In the genomic region with DNA sequence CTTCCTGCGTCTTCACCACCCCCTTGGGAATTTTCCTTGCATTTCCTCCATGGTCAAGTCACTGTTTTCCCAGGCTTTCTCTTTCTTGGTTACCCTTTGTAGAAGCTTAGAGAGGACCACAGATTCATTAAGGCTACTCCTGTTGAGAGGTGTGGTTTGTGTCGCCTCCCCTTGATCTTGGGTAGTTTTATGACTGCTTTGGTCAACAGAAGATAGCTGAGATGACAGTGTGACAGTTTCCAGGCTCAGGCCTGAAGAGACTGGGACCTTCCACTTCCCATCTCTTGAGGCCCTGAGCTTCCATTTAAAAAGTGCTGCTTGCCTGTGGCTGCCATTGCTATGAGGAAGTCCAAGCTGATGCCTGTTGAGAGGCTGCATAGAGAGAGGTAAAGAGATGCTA, we compare ENCODE assay signal across 20 cellular contexts. TPM values are rescaled to one million over a fixed set of nuclear protein-coding genes. Genes with fewer than 3 reads are reported as not detected.
A peak's percentile ranks its signal among the peaks of the same experiment; 100 is the strongest.
DNase-seq lines count a peak whose midpoint lies in the region; ATAC-seq, FAIRE-seq and TF ChIP-seq lines count a peak whose summit lies in the region.
"Had no signal": no experiment of that assay in that cellular context is flagged by ENCODE, and none has a peak within 500 bp of the region (broad histone marks: within the 10 kb centered on the region; RNA-seq: fewer than 3 reads in every experiment).

No MANE protein-coding gene starts in this region.

- H4K20me1 ChIP-seq in H9 (ENCODE audit: control insufficient read depth, insufficient read depth, insufficient read length): no peaks in the 10 kb centered on the region
- H4K20me1 ChIP-seq in K562 (replicated peaks; ENCODE audit: control insufficient read depth, insufficient read depth, low read length): no peaks in the 10 kb centered on the region
- no peaks in the 10 kb centered on the region for H4K20me1 ChIP-seq in endothelial cell of umbilical vein (replicated peaks; ENCODE audit: control insufficient read depth, extremely low read depth, insufficient read depth, low read length)

- dilution Hi-C loops in endothelial cell of umbilical vein (cut with MboI; ENCODE audit: extremely low pct_ligation_motif_present, low sequenced_read_pairs): no loop called here

- no peak overlapping the region for H4K5ac ChIP-seq in H9 (ENCODE audit: insufficient read length, low read depth, low read length)

- no peak overlapping the region for H2BK120ac ChIP-seq in H9 (ENCODE audit: low read depth, low read length, poor library complexity, severe bottlenecking)

- no peak overlapping the region for H4K8ac ChIP-seq in H9 (replicated peaks; ENCODE audit: insufficient read length, low read depth, low read length)

- no peak overlapping the region for H3K23ac ChIP-seq in H9 (ENCODE audit: insufficient read length, low read depth, low read length)

- H3K4me3 ChIP-seq in K562: no peak overlapping the region
- no peak overlapping the region for H3K4me3 ChIP-seq in endothelial cell of umbilical vein (replicated peaks in 1 of 3; ENCODE audit: insufficient read depth in 1 of 3, low read depth in 1 of 3, low read length in 3 of 3)
- H3K4me3 ChIP-seq: GM12878, GM23338 had no signal

- H2BK5ac ChIP-seq in H9 (ENCODE audit: insufficient read length, low read length): no peak overlapping the region

- intact Hi-C loops in K562 (cut with micrococcal nuclease): no loop called here
- intact Hi-C loops in endothelial cell of umbilical vein (cut with micrococcal nuclease): no loop called here

- no peak overlapping the region; a peak in 1 of 5 replicates for H3K4me3 Mint-ChIP-seq in H9
- H3K4me3 Mint-ChIP-seq: CD4-positive, alpha-beta memory T cell; GM23338 had no signal

- in situ Hi-C loops in K562 (cut with MboI): no loop called here

- no peak overlapping the region for H3T11ph ChIP-seq in H9 (ENCODE audit: low read length)

- no peak overlapping the region for H3K4me2 ChIP-seq in H9 (ENCODE audit: insufficient read depth, insufficient read length, low read length)
- H3K4me2 ChIP-seq in K562 (ENCODE audit: insufficient read depth, low read length): no peak overlapping the region
- H3K4me2 ChIP-seq in endothelial cell of umbilical vein (ENCODE audit: insufficient read depth, low read length): no peak overlapping the region
- H3K4me2 ChIP-seq: GM23338 had no signal

- TF ChIP-seq EP300 in K562 (IDR thresholded peaks at IDR 0.05; ENCODE audit: low read length): no peak

- H3K27me3 ChIP-seq in H9 (ENCODE audit: insufficient read depth, low read length) (peaks cover 3% of the 10 kb centered on the region; the same call in 1 of the 2 replicates), K562 (ENCODE audit: control insufficient read depth in 2 of 2, insufficient read depth in 2 of 2, low read length in 2 of 2) (peaks cover 26 to 31% of the 10 kb centered on the region in 2 experiments), endothelial cell of umbilical vein (ENCODE audit: control insufficient read depth in 2 of 2, insufficient read depth in 2 of 2, low read length in 2 of 2) (peaks cover 43 to 46% of the 10 kb centered on the region in 2 experiments)

- H3K27me3 Mint-ChIP-seq in H9 (ENCODE audit: low read depth): peaks cover 12% of the 10 kb centered on the region

- no peaks in the 10 kb centered on the region for H3K36me3 ChIP-seq in K562 (ENCODE audit: control insufficient read depth, insufficient read depth, low read length)
- no peaks in the 10 kb centered on the region for H3K36me3 ChIP-seq in endothelial cell of umbilical vein (ENCODE audit: control insufficient read depth in 2 of 2, extremely low read depth in 1 of 2, insufficient read depth in 2 of 2, low read length in 2 of 2)

- H3K9me3 ChIP-seq in H9 (ENCODE audit: control insufficient read depth, low read depth, low read length) (no peaks in the 10 kb centered on the region), K562 (replicated peaks; ENCODE audit: control insufficient read depth, insufficient read depth, low read depth, low read length) (no peaks in the 10 kb centered on the region), endothelial cell of umbilical vein (replicated peaks; ENCODE audit: control insufficient read depth, insufficient read depth, low read length) (no peaks in the 10 kb centered on the region)

- H3K9ac ChIP-seq in H9 (ENCODE audit: extremely low read depth, insufficient read length, low read length) (no peak overlapping the region), K562 (ENCODE audit: insufficient read depth in 1 of 2, low read depth in 2 of 2, low read length in 2 of 2) (no peak overlapping the region), endothelial cell of umbilical vein (replicated peaks; ENCODE audit: extremely low read depth, insufficient read depth, low read length) (no peak overlapping the region)

- H3K9me1 ChIP-seq in K562 (ENCODE audit: control insufficient read depth, insufficient read depth, low read length): no peaks in the 10 kb centered on the region
- H3K9me1 ChIP-seq in endothelial cell of umbilical vein (replicated peaks; ENCODE audit: control insufficient read depth, extremely low read depth, insufficient read depth, low read length): no peaks in the 10 kb centered on the region

- no peak overlapping the region for H4K91ac ChIP-seq in H9 (ENCODE audit: insufficient read length, low read depth, low read length)

- H3K23me2 ChIP-seq in H9 (ENCODE audit: insufficient read length, low read depth, low read length, poor library complexity, severe bottlenecking): peaks cover 8% of the 10 kb centered on the region

- H3K14ac ChIP-seq in H9 (ENCODE audit: insufficient read depth, low read length): no peak overlapping the region

- BruUV-seq in K562 (replicated peaks; lab: Mats Ljungman, UMichigan) (no TSS peak), endothelial cell of umbilical vein (replicated peaks; lab: Mats Ljungman, UMichigan) (no TSS peak)

- DNase-seq in H9: no peak
- DNase-seq in K562 (ENCODE audit: extremely low read depth in 1 of 4, low spot score in 3 of 4): no peak
- no peak for DNase-seq in endothelial cell of umbilical vein (ENCODE audit: low read depth, low spot score)
- no peak for DNase-seq in hypothalamus (lab: John Stamatoyannopoulos, UW)
- no peak for DNase-seq in activated CD4-positive, alpha-beta T cell treated with anti-CD3 and anti-CD28 coated beads for 48 hours
- DNase-seq: C1 segment of cervical spinal cord; CD4-positive, alpha-beta memory T cell; COR-L47; DMS153; DND-41; GDM1; HCEC 1CT had no signal

- H3K18ac ChIP-seq in H9 (ENCODE audit: insufficient read length, low read depth, low read length): no peak overlapping the region

- no peak overlapping the region for H3K56ac ChIP-seq in H9 (ENCODE audit: insufficient read length, low read depth, low read length)

- no peak overlapping the region for H2BK15ac ChIP-seq in H9 (ENCODE audit: low read depth, low read length)

- H3K4ac ChIP-seq in H9 (ENCODE audit: low read depth, low read length): no peak overlapping the region

- no peak overlapping the region for H2BK12ac ChIP-seq in H9 (ENCODE audit: insufficient read length, low read depth, low read length)

- CTCF ChIA-PET in K562 (lab: Yijun Ruan, JAX; ENCODE audit: low intra/inter-chr PET ratio) (no interaction called here), endothelial cell of umbilical vein (lab: Charles Lee) (interaction anchor here (1.6 kb wide), 1 partner anchor 18 kb away, joined by 8 read pairs; no protein-coding TSS in a partner anchor)

- H2BK20ac ChIP-seq in H9 (ENCODE audit: low read depth, low read length, poor library complexity, severe bottlenecking): no peak overlapping the region

- peaks cover 2 to 3% of the 10 kb centered on the region in 2 experiments; a peak in 2 of 5 replicates for H3K9me3 Mint-ChIP-seq in H9
- H3K9me3 Mint-ChIP-seq: GM23338 had no signal

- peak overlapping the region; percentile 4 to 82 (median 19); a peak in 3 of 7 replicates for H3K27ac Mint-ChIP-seq in H9
- H3K27ac Mint-ChIP-seq: CD4-positive, alpha-beta memory T cell; GM23338 had no signal

- TF ChIP-seq CTCF in H9 (conservative IDR thresholded peaks at IDR 0.05): no peak
- TF ChIP-seq CTCF in K562 (IDR thresholded peaks at IDR 0.05 in 2 of 3, conservative IDR thresholded peaks at IDR 0.05 in 1 of 3; ENCODE audit: insufficient read depth in 2 of 3, low read depth in 1 of 3, low read length in 3 of 3): no peak
- TF ChIP-seq CTCF in endothelial cell of umbilical vein (IDR thresholded peaks at IDR 0.05; ENCODE audit: extremely low read depth in 1 of 2, insufficient read depth in 1 of 2, low read depth in 1 of 2, low read length in 2 of 2): no peak

- ATAC-seq in K562 (no peak), HG02678 (IDR thresholded peaks at IDR 0.05; ENCODE audit: unreplicated experiment) (no peak)
- ATAC-seq: GM12878, GM23338 had no signal

- H3K27ac ChIP-seq in H9 (ENCODE audit: insufficient read length, low read depth, low read length): no peak overlapping the region
- H3K27ac ChIP-seq in K562 (ENCODE audit: extremely low read depth, low read depth, low read length): no peak overlapping the region
- no peak overlapping the region for H3K27ac ChIP-seq in endothelial cell of umbilical vein (ENCODE audit: insufficient read depth, low read depth, low read length)

- H3K36me3 Mint-ChIP-seq in H9 (ENCODE audit: insufficient read depth in 1 of 3, low read depth in 3 of 3): peaks cover 13 to 46% (median 33%) of the 10 kb centered on the region in 3 experiments

- H3K79me2 ChIP-seq in H9 (ENCODE audit: insufficient read depth, low read length) (peaks cover 3% of the 10 kb centered on the region; the same call in 1 of the 2 replicates), K562 (ENCODE audit: control insufficient read depth, insufficient read depth, low read length) (no peaks in the 10 kb centered on the region), endothelial cell of umbilical vein (ENCODE audit: control insufficient read depth, insufficient read depth, low read length) (no peaks in the 10 kb centered on the region)

- no peak for FAIRE-seq in K562 (lab: Jason Lieb, UNC)
- no peak for FAIRE-seq in endothelial cell of umbilical vein (lab: Jason Lieb, UNC)
- FAIRE-seq: GM12878, GM19239, H54 had no signal

- no CpG with 5 or more reads among the region's 2 CpGs for WGBS in H9 (ENCODE audit: extremely low coverage, insufficient read length, low lambda C conversion rate)
- WGBS in K562 (ENCODE audit: insufficient coverage, low coverage, missing lambda C conversion rate): 0% methylated on average over 2 of the region's 2 CpGs

- TF ChIP-seq POLR2A in K562 (conservative IDR thresholded peaks at IDR 0.05) (no peak), endothelial cell of umbilical vein (IDR thresholded peaks at IDR 0.05; ENCODE audit: low read depth, low read length) (no peak)

- H3K79me1 ChIP-seq in H9 (ENCODE audit: insufficient read depth, low read depth, low read length, poor library complexity, severe bottlenecking): no peaks in the 10 kb centered on the region

- POLR2A ChIA-PET in K562 (lab: Yijun Ruan, JAX) (interaction anchor here (0.7 to 1.7 kb wide), 3 partner anchors 10 to 47 kb away, joined by 3 to 5 read pairs (median 3); no protein-coding TSS in a partner anchor), endothelial cell of umbilical vein (lab: Charles Lee) (no interaction called here)

- H2AFZ ChIP-seq in H9 (ENCODE audit: low read length): no peak overlapping the region
- 0 out of 2 replicates have a peak overlapping the region, but pooled peaks have one; percentile 1 for H2AFZ ChIP-seq in K562 (ENCODE audit: low read depth, low read length)
- H2AFZ ChIP-seq in endothelial cell of umbilical vein (ENCODE audit: low read depth, low read length): no peak overlapping the region
- H2AFZ ChIP-seq: GM23338 had no signal

- H3K4me1 Mint-ChIP-seq in H9: peaks cover 84% of the 10 kb centered on the region in 2 experiments

- H3K4me1 ChIP-seq in H9 (ENCODE audit: insufficient read depth, low read length) (peaks cover 21% of the 10 kb centered on the region), K562 (replicated peaks in 1 of 2; ENCODE audit: control insufficient read depth in 2 of 2, insufficient read depth in 2 of 2, low read length in 2 of 2) (peaks cover 3 to 5% of the 10 kb centered on the region in 2 experiments; a peak in 3 of 5 replicates), endothelial cell of umbilical vein (ENCODE audit: control insufficient read depth, extremely low read depth, insufficient read depth, low read length) (no peaks in the 10 kb centered on the region)

- no peak for TF ChIP-seq RAD21 in K562 (CRISPR knock-in tag; conservative IDR thresholded peaks at IDR 0.05 in 1 of 2, IDR thresholded peaks at IDR 0.05 in 1 of 2)

- no peak overlapping the region for H2AK5ac ChIP-seq in H9 (ENCODE audit: insufficient read length, low read length)

RNA-seq across cellular contexts. Expression of a gene that starts 5.4 kb away (rescaled TPM):
- 33.3 and 37.6 TPM in 2 replicates for total RNA-seq in H9 (2021)
- 0.35 and 0.42 TPM in 2 replicates for total RNA-seq in K562 (2011; cell fraction: chromatin; rRNA removed; ENCODE audit: low replicate concordance)
- 0.17 and 0.53 TPM in 2 replicates for total RNA-seq in K562 (2011; cell fraction: nucleolus; rRNA removed)
- total RNA-seq in K562 (2011; cell fraction: nucleoplasm; rRNA removed): 0.23 and 0.59 TPM in 2 replicates
- not detected in 2 replicates for total RNA-seq in K562 (2014; rRNA removed)
- total RNA-seq in K562 (2014; rRNA removed; fragmentation: Illumina TruSeq; extraction: Trizol): 0.06 TPM in 1 of 2 replicates, not detected in the other
- not detected in 2 replicates for total RNA-seq in K562 (2015; rRNA removed; fragmentation: Illumina TruSeq; extraction: Trizol)
- 0.22 and 0.31 TPM in 2 replicates for total RNA-seq in K562 (2021)
- 0.49 and 0.56 TPM in 2 replicates for polyA plus RNA-seq in K562 (2011; rRNA removed)
- 0.25 and 0.28 TPM in 2 replicates for polyA plus RNA-seq in K562 (2011; cell fraction: cytosol; rRNA removed)
- polyA plus RNA-seq in K562 (2011; cell fraction: nucleus; rRNA removed): 0.52 and 0.82 TPM in 2 replicates
- 0.12 TPM in 1 of 2 replicates, not detected in the other for polyA plus RNA-seq in K562 (2012)
- not detected in 2 replicates for polyA plus RNA-seq in K562 (2014; fragmentation: Illumina TruSeq; extraction: Trizol)
- polyA plus RNA-seq in K562 (2014; fragmentation: Nextera tagmentation; extraction: Ambion mirVana): not detected
- not detected in 2 replicates for polyA plus RNA-seq in K562 (2014; rRNA removed)
- 0.39 and 0.56 TPM in 2 replicates for polyA minus RNA-seq in K562 (2011; rRNA and poly(A)+ RNA removed)
- polyA minus RNA-seq in K562 (2011; cell fraction: cytosol; rRNA and poly(A)+ RNA removed): not detected in 2 replicates
- 0.44 and 0.94 TPM in 2 replicates for polyA minus RNA-seq in K562 (2011; cell fraction: nucleus; rRNA and poly(A)+ RNA removed)
- not detected in 2 replicates for total RNA-seq in endothelial cell of umbilical vein
- 0.03 TPM in 1 of 2 replicates, not detected in the other for polyA plus RNA-seq in endothelial cell of umbilical vein
- not detected in 2 replicates for polyA plus RNA-seq in endothelial cell of umbilical vein (2011; cell fraction: cytosol; rRNA removed)
- polyA plus RNA-seq in endothelial cell of umbilical vein (2011; cell fraction: nucleus; rRNA removed): 0.05 TPM in 1 of 2 replicates, not detected in the other
- not detected in 2 replicates for polyA plus RNA-seq in endothelial cell of umbilical vein (2012)
- polyA minus RNA-seq in endothelial cell of umbilical vein: not detected in 2 replicates
- polyA minus RNA-seq in endothelial cell of umbilical vein (2011; cell fraction: cytosol; rRNA and poly(A)+ RNA removed): not detected
- polyA minus RNA-seq in endothelial cell of umbilical vein (2011; cell fraction: nucleus; rRNA and poly(A)+ RNA removed): not detected in 2 replicates
- total RNA-seq: A172; A673; CD4-positive, alpha-beta memory T cell had no signal
- polyA plus RNA-seq: BJ; CD4-positive, alpha-beta memory T cell had no signal

RNA-seq across cellular contexts. Expression of a gene that starts 59.9 kb away (rescaled TPM):
- 129 and 144 TPM in 2 replicates for total RNA-seq in H9 (2021)
- total RNA-seq in K562 (2011; cell fraction: chromatin; rRNA removed; ENCODE audit: low replicate concordance): 202 and 532 TPM in 2 replicates
- total RNA-seq in K562 (2011; cell fraction: nucleolus; rRNA removed): 140 and 174 TPM in 2 replicates
- 320 and 382 TPM in 2 replicates for total RNA-seq in K562 (2011; cell fraction: nucleoplasm; rRNA removed)
- 82.7 and 86.1 TPM in 2 replicates for total RNA-seq in K562 (2014; rRNA removed)
- 139 and 151 TPM in 2 replicates for total RNA-seq in K562 (2014; rRNA removed; fragmentation: Illumina TruSeq; extraction: Trizol)
- 133 and 147 TPM in 2 replicates for total RNA-seq in K562 (2015; rRNA removed; fragmentation: Illumina TruSeq; extraction: Trizol)
- 88.8 and 93.0 TPM in 2 replicates for total RNA-seq in K562 (2021)
- 188 and 247 TPM in 2 replicates for polyA plus RNA-seq in K562 (2011; rRNA removed)
- 61.6 and 97.3 TPM in 2 replicates for polyA plus RNA-seq in K562 (2011; cell fraction: cytosol; rRNA removed)
- 99.5 and 147 TPM in 2 replicates for polyA plus RNA-seq in K562 (2011; cell fraction: nucleus; rRNA removed)
- polyA plus RNA-seq in K562 (2012): 53.5 and 75.2 TPM in 2 replicates
- 101 and 119 TPM in 2 replicates for polyA plus RNA-seq in K562 (2014; fragmentation: Illumina TruSeq; extraction: Trizol)
- polyA plus RNA-seq in K562 (2014; fragmentation: Nextera tagmentation; extraction: Ambion mirVana): 100 to 1,000 TPM in 1 of 2 experiments, 10 to 100 TPM in 1; 73.4 to 118 TPM
- polyA plus RNA-seq in K562 (2014; rRNA removed): 85.3 and 92.0 TPM in 2 replicates
- polyA minus RNA-seq in K562 (2011; rRNA and poly(A)+ RNA removed): 322 and 339 TPM in 2 replicates
- 116 and 125 TPM in 2 replicates for polyA minus RNA-seq in K562 (2011; cell fraction: cytosol; rRNA and poly(A)+ RNA removed)
- polyA minus RNA-seq in K562 (2011; cell fraction: nucleus; rRNA and poly(A)+ RNA removed): 137 and 229 TPM in 2 replicates
- total RNA-seq in endothelial cell of umbilical vein: 54.1 and 66.4 TPM in 2 replicates
- polyA plus RNA-seq in endothelial cell of umbilical vein: 11.5 and 16.1 TPM in 2 replicates
- polyA plus RNA-seq in endothelial cell of umbilical vein (2011; cell fraction: cytosol; rRNA removed): 23.0 and 25.5 TPM in 2 replicates
- 40.5 and 58.0 TPM in 2 replicates for polyA plus RNA-seq in endothelial cell of umbilical vein (2011; cell fraction: nucleus; rRNA removed)
- polyA plus RNA-seq in endothelial cell of umbilical vein (2012): 14.9 and 39.5 TPM in 2 replicates
- polyA minus RNA-seq in endothelial cell of umbilical vein: 28.0 and 35.8 TPM in 2 replicates
- 29.7 TPM for polyA minus RNA-seq in endothelial cell of umbilical vein (2011; cell fraction: cytosol; rRNA and poly(A)+ RNA removed)
- 42.0 and 61.6 TPM in 2 replicates for polyA minus RNA-seq in endothelial cell of umbilical vein (2011; cell fraction: nucleus; rRNA and poly(A)+ RNA removed)

Comparison
In these comparisons a context has a peak if more than half of its experiments do, and no peak if none do; other contexts are left out.
1. RNA of a gene that starts 5.4 kb away (total RNA-seq): 33.3 to 37.6 TPM in H9; 0.06 to 0.59 TPM in K562 and not detected in endothelial cell of umbilical vein; every median in the first group is over 10 times any median in the second.